In genomic region chr11:6608011-6608410, GRCh38 we compare ENCODE assay signal across 13 cellular contexts. TPM values are rescaled to one million over a fixed set of nuclear protein-coding genes. Genes with fewer than 3 reads are reported as not detected.
DNase-seq lines count a peak whose midpoint lies in the region; ATAC-seq, FAIRE-seq and TF ChIP-seq lines count a peak whose summit lies in the region.
"Had no signal": no experiment of that assay in that cellular context is flagged by ENCODE, and none has a peak within 500 bp of the region (broad histone marks: within the 10 kb centered on the region; RNA-seq: fewer than 3 reads in every experiment).

No MANE protein-coding gene starts in this region.

- TF ChIP-seq CTCF in CD4-positive, alpha-beta T cell (IDR thresholded peaks at IDR 0.05), result no peak
- no peak for TF ChIP-seq CTCF in OCI-LY3 (IDR thresholded peaks at IDR 0.05; ENCODE audit: low read depth, low read length)
- TF ChIP-seq CTCF in endothelial cell of umbilical vein (IDR thresholded peaks at IDR 0.05; ENCODE audit: extremely low read depth in 1 of 2, insufficient read depth in 1 of 2, low read depth in 1 of 2, low read length in 2 of 2), result no peak
- no peak for TF ChIP-seq CTCF in progenitor cell of endocrine pancreas (IDR thresholded peaks at IDR 0.05; ENCODE audit: unreplicated experiment)
- TF ChIP-seq CTCF in GM10266 (IDR thresholded peaks at IDR 0.05; ENCODE audit: control insufficient read depth, insufficient read depth, low read depth, missing control alignments), result no peak

- TF ChIP-seq POLR2A in endothelial cell of umbilical vein (IDR thresholded peaks at IDR 0.05; ENCODE audit: low read depth, low read length), result no peak

- peaks cover 48% of the 10 kb centered on the region for H3K36me3 Mint-ChIP-seq in CD4-positive, alpha-beta T cell (ENCODE audit: low read depth)
- H3K36me3 Mint-ChIP-seq in progenitor cell of endocrine pancreas (ENCODE audit: insufficient read depth), result peaks cover 19% of the 10 kb centered on the region

- no peaks in the 10 kb centered on the region for H3K27me3 ChIP-seq in CD4-positive, alpha-beta T cell (ENCODE audit: control insufficient read depth, insufficient read depth, low read length)
- H3K27me3 ChIP-seq in OCI-LY3 (ENCODE audit: low read depth, low read length), result no peaks in the 10 kb centered on the region
- no peaks in the 10 kb centered on the region for H3K27me3 ChIP-seq in endothelial cell of umbilical vein (ENCODE audit: control insufficient read depth in 2 of 2, insufficient read depth in 2 of 2, low read length in 2 of 2)
- H3K27me3 ChIP-seq: right lobe of liver had no signal

- H4K20me1 ChIP-seq in OCI-LY3 (ENCODE audit: insufficient read depth, low read length), result 0 out of 2 replicates have a peak, but pooled peaks cover 4% of the 10 kb centered on the region
- H4K20me1 ChIP-seq in endothelial cell of umbilical vein (replicated peaks; ENCODE audit: control insufficient read depth, extremely low read depth, insufficient read depth, low read length), result no peaks in the 10 kb centered on the region

- intact Hi-C loops in CD4-positive, alpha-beta T cell (cut with DNase I, micrococcal nuclease), result no loop called here
- intact Hi-C loops in endothelial cell of umbilical vein (cut with micrococcal nuclease), result no loop called here

- H3K9ac ChIP-seq in OCI-LY3 (ENCODE audit: low read length) (peak overlapping the region; percentile 53; the same call in 1 of the 2 replicates), endothelial cell of umbilical vein (replicated peaks; ENCODE audit: extremely low read depth, insufficient read depth, low read length) (no peak overlapping the region)

- H3K27ac Mint-ChIP-seq in CD4-positive, alpha-beta T cell, result peak overlapping the region; percentile 58
- peak overlapping the region; percentile 98 for H3K27ac Mint-ChIP-seq in progenitor cell of endocrine pancreas
- H3K27ac Mint-ChIP-seq: HFFc6 had no signal

- no peaks in the 10 kb centered on the region for H3K27me3 Mint-ChIP-seq in CD4-positive, alpha-beta T cell
- H3K27me3 Mint-ChIP-seq in progenitor cell of endocrine pancreas, result no peaks in the 10 kb centered on the region

- H3K9me1 ChIP-seq in endothelial cell of umbilical vein (replicated peaks; ENCODE audit: control insufficient read depth, extremely low read depth, insufficient read depth, low read length), result no peaks in the 10 kb centered on the region

- H2AFZ ChIP-seq in OCI-LY3 (ENCODE audit: low read depth, low read length) (no peak overlapping the region), endothelial cell of umbilical vein (ENCODE audit: low read depth, low read length) (no peak overlapping the region)

- no peak for FAIRE-seq in endothelial cell of umbilical vein (lab: Jason Lieb, UNC)

- H3K4me2 ChIP-seq in OCI-LY3 (ENCODE audit: low read length) (peak overlapping the region; percentile 77), endothelial cell of umbilical vein (ENCODE audit: insufficient read depth, low read length) (no peak overlapping the region)

- no TSS peak for BruUV-seq in endothelial cell of umbilical vein (replicated peaks; lab: Mats Ljungman, UMichigan)

- dilution Hi-C loops in endothelial cell of umbilical vein (cut with MboI; ENCODE audit: extremely low pct_ligation_motif_present, low sequenced_read_pairs), result no loop called here

- CTCF ChIA-PET in CD4-positive, alpha-beta T cell (lab: Charles Lee), result interaction anchor here (1.6 to 1.9 kb wide), 2 partner anchors 10 to 75 kb away, joined by 5 read pairs; partner anchors contain the start of gene MRPL17
- CTCF ChIA-PET in endothelial cell of umbilical vein (lab: Charles Lee), result interaction anchor here (0.9 to 7.7 kb wide), 6 partner anchors 10 to 88 kb away, joined by 3 to 122 read pairs (median 6); partner anchors contain the start of gene MRPL17

- H3K9me3 ChIP-seq in CD4-positive, alpha-beta T cell (ENCODE audit: control insufficient read depth, low read length), result no peaks in the 10 kb centered on the region
- no peaks in the 10 kb centered on the region for H3K9me3 ChIP-seq in OCI-LY3 (ENCODE audit: insufficient read depth, low read length)
- H3K9me3 ChIP-seq in endothelial cell of umbilical vein (replicated peaks; ENCODE audit: control insufficient read depth, insufficient read depth, low read length), result no peaks in the 10 kb centered on the region
- H3K9me3 ChIP-seq: right lobe of liver had no signal

- no peaks in the 10 kb centered on the region for H3K9me3 Mint-ChIP-seq in CD4-positive, alpha-beta T cell
- H3K9me3 Mint-ChIP-seq in progenitor cell of endocrine pancreas (ENCODE audit: low read depth), result no peaks in the 10 kb centered on the region
- H3K9me3 Mint-ChIP-seq: HFFc6 had no signal

- H3K4me3 ChIP-seq in OCI-LY3 (ENCODE audit: low read length), result no peak overlapping the region
- H3K4me3 ChIP-seq in endothelial cell of umbilical vein (replicated peaks in 1 of 3; ENCODE audit: insufficient read depth in 1 of 3, low read depth in 1 of 3, low read length in 3 of 3), result no peak overlapping the region
- H3K4me3 ChIP-seq: right lobe of liver had no signal

- H3K27ac ChIP-seq in CD4-positive, alpha-beta T cell (ENCODE audit: low read depth, low read length), result no peak overlapping the region
- H3K27ac ChIP-seq in OCI-LY3 (ENCODE audit: low read length) (peak overlapping the region; percentile 89), endothelial cell of umbilical vein (ENCODE audit: insufficient read depth, low read depth, low read length) (peak overlapping the region; percentile 17)

- H3K36me3 ChIP-seq in OCI-LY3 (replicated peaks; ENCODE audit: low read depth, low read length), result peaks cover 39% of the 10 kb centered on the region
- peaks cover 29 to 31% of the 10 kb centered on the region in 2 experiments for H3K36me3 ChIP-seq in endothelial cell of umbilical vein (ENCODE audit: control insufficient read depth in 2 of 2, extremely low read depth in 1 of 2, insufficient read depth in 2 of 2, low read length in 2 of 2)

- no peak for DNase-seq in CD4-positive, alpha-beta T cell
- DNase-seq in endothelial cell of umbilical vein (ENCODE audit: low read depth, low spot score) (no peak), progenitor cell of endocrine pancreas (ENCODE audit: low spot score, unreplicated experiment) (no peak), NOMO-1 treated with DMSO at 0.1 percent for 48 hours (lab: John Stamatoyannopoulos, UW; ENCODE audit: unreplicated experiment) (no peak), GM10266 (ENCODE audit: extremely low spot score) (no peak)
- DNase-seq: activated T-cell treated with anti-CD3 and anti-CD28 coated beads for 4 hours, dermis blood vessel endothelial cell, SW 1271 had no signal

- POLR2A ChIA-PET in CD4-positive, alpha-beta T cell (lab: Charles Lee), result interaction anchor here (1.1 to 2.0 kb wide), 2 partner anchors 11 to 76 kb away, joined by 5 to 6 read pairs; partner anchors contain the start of genes MRPL17 and TPP1
- POLR2A ChIA-PET in endothelial cell of umbilical vein (lab: Charles Lee), result interaction anchor here (1.4 to 1.5 kb wide), 2 partner anchors 11 to 75 kb away, joined by 6 to 7 read pairs; partner anchors contain the start of genes MRPL17 and TPP1

- H3K4me3 Mint-ChIP-seq in CD4-positive, alpha-beta T cell, result no peak overlapping the region
- no peak overlapping the region for H3K4me3 Mint-ChIP-seq in progenitor cell of endocrine pancreas (ENCODE audit: low read depth)
- H3K4me3 Mint-ChIP-seq: HFFc6 had no signal

- H3K4me1 ChIP-seq in OCI-LY3 (ENCODE audit: low read length) (peaks cover 49% of the 10 kb centered on the region), endothelial cell of umbilical vein (ENCODE audit: control insufficient read depth, extremely low read depth, insufficient read depth, low read length) (peaks cover 62% of the 10 kb centered on the region)

- H3K79me2 ChIP-seq in OCI-LY3 (ENCODE audit: low read length) (peaks cover 45% of the 10 kb centered on the region), endothelial cell of umbilical vein (ENCODE audit: control insufficient read depth, insufficient read depth, low read length) (peaks cover 70% of the 10 kb centered on the region)

- ATAC-seq in CD4-positive, alpha-beta T cell (ENCODE audit: poor library complexity), result no peak
- ATAC-seq in GM18873 (IDR thresholded peaks at IDR 0.05; ENCODE audit: low FRiP score, unreplicated experiment) (no peak), GM19035 (IDR thresholded peaks at IDR 0.05; ENCODE audit: unreplicated experiment) (no peak)
- ATAC-seq: right lobe of liver had no signal

- H3K4me1 Mint-ChIP-seq in CD4-positive, alpha-beta T cell (ENCODE audit: low read depth), result peaks cover 30% of the 10 kb centered on the region
- peaks cover 23% of the 10 kb centered on the region for H3K4me1 Mint-ChIP-seq in progenitor cell of endocrine pancreas (ENCODE audit: low read depth)

RNA-seq across cellular contexts. Expression of gene TAF10, which starts 4.0 kb away (rescaled TPM):
- total RNA-seq in CD4-positive, alpha-beta T cell, result 100 to 1,000 TPM; 154 to 164 TPM
- total RNA-seq in endothelial cell of umbilical vein (86.2 and 105 TPM in 2 replicates), progenitor cell of endocrine pancreas (148 and 160 TPM in 2 replicates)
- 149 and 208 TPM in 2 replicates for polyA plus RNA-seq in endothelial cell of umbilical vein
- 153 and 155 TPM in 2 replicates for polyA plus RNA-seq in endothelial cell of umbilical vein (2011; cell fraction: cytosol; rRNA removed)
- 91.4 and 134 TPM in 2 replicates for polyA plus RNA-seq in endothelial cell of umbilical vein (2011; cell fraction: nucleus; rRNA removed)
- polyA plus RNA-seq in endothelial cell of umbilical vein (2012), result 213 and 235 TPM in 2 replicates
- polyA minus RNA-seq in endothelial cell of umbilical vein, result 80.6 and 94.6 TPM in 2 replicates
- 63.8 TPM for polyA minus RNA-seq in endothelial cell of umbilical vein (2011; cell fraction: cytosol; rRNA and poly(A)+ RNA removed)
- polyA minus RNA-seq in endothelial cell of umbilical vein (2011; cell fraction: nucleus; rRNA and poly(A)+ RNA removed), result 21.2 and 22.1 TPM in 2 replicates

RNA-seq across cellular contexts. Expression of gene ILK, which starts 4.4 kb away (rescaled TPM):
- total RNA-seq in CD4-positive, alpha-beta T cell, result 10 to 100 TPM; 19.2 to 21.0 TPM
- 221 and 233 TPM in 2 replicates for total RNA-seq in endothelial cell of umbilical vein
- polyA plus RNA-seq in endothelial cell of umbilical vein, result 296 and 299 TPM in 2 replicates
- polyA plus RNA-seq in endothelial cell of umbilical vein (2011; cell fraction: cytosol; rRNA removed), result 264 and 294 TPM in 2 replicates
- polyA plus RNA-seq in endothelial cell of umbilical vein (2011; cell fraction: nucleus; rRNA removed), result 453 and 501 TPM in 2 replicates
- 152 and 160 TPM in 2 replicates for polyA plus RNA-seq in endothelial cell of umbilical vein (2012)
- polyA minus RNA-seq in endothelial cell of umbilical vein, result 221 and 253 TPM in 2 replicates
- 85.9 TPM for polyA minus RNA-seq in endothelial cell of umbilical vein (2011; cell fraction: cytosol; rRNA and poly(A)+ RNA removed)
- 81.1 and 90.3 TPM in 2 replicates for polyA minus RNA-seq in endothelial cell of umbilical vein (2011; cell fraction: nucleus; rRNA and poly(A)+ RNA removed)
- 127 and 133 TPM in 2 replicates for total RNA-seq in progenitor cell of endocrine pancreas

RNA-seq across cellular contexts. Expression of gene RRP8, which starts 4.6 kb away (rescaled TPM):
- total RNA-seq in CD4-positive, alpha-beta T cell, result 10 to 100 TPM; 25.7 to 27.3 TPM
- total RNA-seq in endothelial cell of umbilical vein (19.4 and 23.3 TPM in 2 replicates), progenitor cell of endocrine pancreas (18.8 and 21.7 TPM in 2 replicates)
- polyA plus RNA-seq in endothelial cell of umbilical vein, result 6.4 and 7.2 TPM in 2 replicates
- 10.6 and 12.4 TPM in 2 replicates for polyA plus RNA-seq in endothelial cell of umbilical vein (2011; cell fraction: cytosol; rRNA removed)
- 19.6 and 20.2 TPM in 2 replicates for polyA plus RNA-seq in endothelial cell of umbilical vein (2011; cell fraction: nucleus; rRNA removed)
- 14.6 and 18.5 TPM in 2 replicates for polyA plus RNA-seq in endothelial cell of umbilical vein (2012)
- 8.9 and 14.9 TPM in 2 replicates for polyA minus RNA-seq in endothelial cell of umbilical vein
- polyA minus RNA-seq in endothelial cell of umbilical vein (2011; cell fraction: cytosol; rRNA and poly(A)+ RNA removed), result 11.8 TPM
- 15.7 and 17.2 TPM in 2 replicates for polyA minus RNA-seq in endothelial cell of umbilical vein (2011; cell fraction: nucleus; rRNA and poly(A)+ RNA removed)

RNA-seq across cellular contexts. Expression of gene TPP1, which starts 11.2 kb away (rescaled TPM):
- total RNA-seq in CD4-positive, alpha-beta T cell, result 10 to 100 TPM; 29.7 to 34.4 TPM
- total RNA-seq in endothelial cell of umbilical vein (101 and 124 TPM in 2 replicates), progenitor cell of endocrine pancreas (54.4 and 59.9 TPM in 2 replicates)
- polyA plus RNA-seq in endothelial cell of umbilical vein, result 219 and 224 TPM in 2 replicates
- polyA plus RNA-seq in endothelial cell of umbilical vein (2011; cell fraction: cytosol; rRNA removed), result 99.6 and 106 TPM in 2 replicates
- polyA plus RNA-seq in endothelial cell of umbilical vein (2011; cell fraction: nucleus; rRNA removed), result 233 and 244 TPM in 2 replicates
- 144 and 174 TPM in 2 replicates for polyA plus RNA-seq in endothelial cell of umbilical vein (2012)
- polyA minus RNA-seq in endothelial cell of umbilical vein, result 171 and 223 TPM in 2 replicates
- polyA minus RNA-seq in endothelial cell of umbilical vein (2011; cell fraction: cytosol; rRNA and poly(A)+ RNA removed), result 50.7 TPM
- polyA minus RNA-seq in endothelial cell of umbilical vein (2011; cell fraction: nucleus; rRNA and poly(A)+ RNA removed), result 61.0 and 85.1 TPM in 2 replicates

RNA-seq across cellular contexts. Expression of gene DCHS1, which starts 47.6 kb away (rescaled TPM):
- total RNA-seq in CD4-positive, alpha-beta T cell, result 1 to 10 TPM; 9.7 TPM
- total RNA-seq in endothelial cell of umbilical vein (73.0 and 73.1 TPM in 2 replicates), progenitor cell of endocrine pancreas (54.7 and 61.4 TPM in 2 replicates)
- polyA plus RNA-seq in endothelial cell of umbilical vein, result 56.2 and 64.2 TPM in 2 replicates
- 31.1 and 35.9 TPM in 2 replicates for polyA plus RNA-seq in endothelial cell of umbilical vein (2011; cell fraction: cytosol; rRNA removed)
- polyA plus RNA-seq in endothelial cell of umbilical vein (2011; cell fraction: nucleus; rRNA removed), result 89.5 and 105 TPM in 2 replicates
- polyA plus RNA-seq in endothelial cell of umbilical vein (2012), result 52.6 and 58.4 TPM in 2 replicates
- 125 and 133 TPM in 2 replicates for polyA minus RNA-seq in endothelial cell of umbilical vein
- not detected for polyA minus RNA-seq in endothelial cell of umbilical vein (2011; cell fraction: cytosol; rRNA and poly(A)+ RNA removed)
- 59.4 and 70.9 TPM in 2 replicates for polyA minus RNA-seq in endothelial cell of umbilical vein (2011; cell fraction: nucleus; rRNA and poly(A)+ RNA removed)
